1 cellular context compared by ENCODE assay signal in the genomic region with DNA sequence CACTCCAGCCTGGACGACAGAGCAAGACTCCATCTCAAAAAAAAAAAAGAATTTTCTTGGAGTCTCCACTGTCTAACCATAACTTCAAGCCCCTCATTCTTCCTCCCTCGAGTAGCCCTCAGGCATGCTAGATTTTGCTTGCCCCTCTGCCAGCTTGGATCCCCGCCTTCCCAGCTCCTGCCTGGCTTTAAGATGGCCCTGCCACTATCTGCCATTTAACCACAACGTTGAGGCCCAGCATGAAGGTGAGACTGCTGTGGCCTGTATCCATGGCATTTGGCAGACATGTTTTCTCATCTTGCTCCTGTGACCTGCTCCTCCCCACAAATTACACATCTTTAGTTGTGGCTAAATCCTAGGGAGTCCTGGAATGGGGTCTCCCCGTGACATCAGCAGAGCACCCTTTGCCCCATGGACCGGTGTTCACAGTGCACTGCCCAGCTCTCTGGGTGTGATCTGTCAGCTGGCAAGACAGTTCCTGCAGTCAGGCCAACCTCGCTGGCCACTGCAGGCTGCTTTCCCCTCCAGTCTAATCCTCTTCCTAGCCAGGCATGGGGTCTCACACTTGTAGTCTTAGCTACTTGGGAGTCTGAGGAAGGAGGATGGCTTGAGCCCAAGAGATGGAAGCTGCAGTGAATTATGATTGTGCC.
TF ChIP-seq lines count a peak whose summit lies in the region.

No MANE protein-coding gene starts in this region.

TF ChIP-seq in H1, 55 proteins besides CTCF, POLR2A, EP300 and RAD21:
- TF ChIP-seq RXRA (IDR thresholded peaks at IDR 0.05; ENCODE audit: insufficient read depth, low read depth, low read length), result no peak
- no peak for TF ChIP-seq CEBPB (IDR thresholded peaks at IDR 0.05; ENCODE audit: low read depth, low read length)
- no peak for TF ChIP-seq RFX5 (IDR thresholded peaks at IDR 0.05; ENCODE audit: borderline replicate concordance, low read depth, low read length)
- TF ChIP-seq CHD1 (IDR thresholded peaks at IDR 0.05; ENCODE audit: low read depth, low read length), result no peak
- no peak for TF ChIP-seq NANOG (IDR thresholded peaks at IDR 0.05; ENCODE audit: insufficient read depth, low read depth, low read length, poor library complexity, severe bottlenecking)
- TF ChIP-seq GABPA (IDR thresholded peaks at IDR 0.05; ENCODE audit: borderline replicate concordance, insufficient read depth, low read length), result no peak
- TF ChIP-seq, protein P1, sequence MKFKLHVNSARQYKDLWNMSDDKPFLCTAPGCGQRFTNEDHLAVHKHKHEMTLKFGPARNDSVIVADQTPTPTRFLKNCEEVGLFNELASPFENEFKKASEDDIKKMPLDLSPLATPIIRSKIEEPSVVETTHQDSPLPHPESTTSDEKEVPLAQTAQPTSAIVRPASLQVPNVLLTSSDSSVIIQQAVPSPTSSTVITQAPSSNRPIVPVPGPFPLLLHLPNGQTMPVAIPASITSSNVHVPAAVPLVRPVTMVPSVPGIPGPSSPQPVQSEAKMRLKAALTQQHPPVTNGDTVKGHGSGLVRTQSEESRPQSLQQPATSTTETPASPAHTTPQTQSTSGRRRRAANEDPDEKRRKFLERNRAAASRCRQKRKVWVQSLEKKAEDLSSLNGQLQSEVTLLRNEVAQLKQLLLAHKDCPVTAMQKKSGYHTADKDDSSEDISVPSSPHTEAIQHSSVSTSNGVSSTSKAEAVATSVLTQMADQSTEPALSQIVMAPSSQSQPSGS (IDR thresholded peaks at IDR 0.05; ENCODE audit: low read length), result no peak
- no peak for TF ChIP-seq TAF7 (optimal IDR thresholded peaks at IDR 0.05; ENCODE audit: borderline replicate concordance, low read depth, low read length)
- TF ChIP-seq CHD2 (IDR thresholded peaks at IDR 0.05; ENCODE audit: low read length), result no peak
- TF ChIP-seq BACH1 (IDR thresholded peaks at IDR 0.05; ENCODE audit: low read length), result no peak
- no peak for TF ChIP-seq PHF8 (conservative IDR thresholded peaks at IDR 0.05; ENCODE audit: low read depth, low read length)
- TF ChIP-seq, protein P2, sequence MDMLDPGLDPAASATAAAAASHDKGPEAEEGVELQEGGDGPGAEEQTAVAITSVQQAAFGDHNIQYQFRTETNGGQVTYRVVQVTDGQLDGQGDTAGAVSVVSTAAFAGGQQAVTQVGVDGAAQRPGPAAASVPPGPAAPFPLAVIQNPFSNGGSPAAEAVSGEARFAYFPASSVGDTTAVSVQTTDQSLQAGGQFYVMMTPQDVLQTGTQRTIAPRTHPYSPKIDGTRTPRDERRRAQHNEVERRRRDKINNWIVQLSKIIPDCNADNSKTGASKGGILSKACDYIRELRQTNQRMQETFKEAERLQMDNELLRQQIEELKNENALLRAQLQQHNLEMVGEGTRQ (IDR thresholded peaks at IDR 0.05; ENCODE audit: low read length), result no peak
- TF ChIP-seq POU5F1 (IDR thresholded peaks at IDR 0.05; ENCODE audit: low read depth, low read length), result no peak
- no peak for TF ChIP-seq KDM4A (IDR thresholded peaks at IDR 0.05; ENCODE audit: low read depth, low read length, severe bottlenecking)
- TF ChIP-seq SP4 (IDR thresholded peaks at IDR 0.05; ENCODE audit: low read length), result no peak
- no peak for TF ChIP-seq POLR2AphosphoS5 (IDR thresholded peaks at IDR 0.05; ENCODE audit: low read depth, low read length)
